ENCODE assay signal across 1 cellular context in the genomic region with DNA sequence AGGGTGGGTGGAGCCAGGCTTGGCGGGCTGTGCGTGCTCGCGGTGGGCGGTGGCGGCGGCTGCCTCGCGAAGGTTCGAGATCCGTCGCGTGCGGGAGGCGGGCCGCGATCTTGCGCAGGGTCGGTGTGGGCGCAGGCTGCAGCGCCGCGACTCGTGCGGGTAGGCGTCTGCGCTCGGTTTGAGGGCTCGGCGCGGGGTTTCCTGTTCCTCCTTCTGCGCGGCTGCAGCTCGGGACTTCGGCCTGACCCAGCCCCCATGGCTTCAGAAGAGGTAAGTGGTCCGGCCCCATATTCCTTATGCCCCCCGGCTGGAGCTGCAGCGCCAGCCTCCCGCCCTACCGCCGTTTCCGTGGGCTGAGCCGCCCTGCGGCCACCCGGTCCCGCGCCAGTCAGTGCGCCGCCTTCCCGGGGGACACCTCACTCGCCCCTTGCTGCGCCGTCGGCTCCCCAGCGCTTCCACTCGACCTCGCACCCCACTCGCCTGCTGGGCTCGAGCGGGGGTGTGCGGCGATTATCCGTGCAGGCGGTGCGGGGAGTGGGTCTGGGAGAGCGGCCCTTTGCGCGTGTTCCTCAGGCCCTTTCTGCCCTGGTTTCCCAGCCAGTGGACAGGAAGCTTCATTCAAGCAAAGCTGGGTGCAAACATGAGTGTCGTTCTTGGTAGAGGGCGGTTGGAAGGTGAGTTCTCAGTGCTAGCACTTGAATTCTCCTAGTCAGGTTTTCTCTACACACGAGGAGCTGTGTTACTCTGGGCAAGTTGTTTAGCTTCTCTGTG.
A peak's percentile ranks its signal among the peaks of the same experiment; 100 is the strongest.
TF ChIP-seq lines count a peak whose summit lies in the region.

A gene with protein sequence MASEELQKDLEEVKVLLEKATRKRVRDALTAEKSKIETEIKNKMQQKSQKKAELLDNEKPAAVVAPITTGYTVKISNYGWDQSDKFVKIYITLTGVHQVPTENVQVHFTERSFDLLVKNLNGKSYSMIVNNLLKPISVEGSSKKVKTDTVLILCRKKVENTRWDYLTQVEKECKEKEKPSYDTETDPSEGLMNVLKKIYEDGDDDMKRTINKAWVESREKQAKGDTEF (plus strand): TSS at position 22 of the 771 bp plus-strand sequence. CDS start 234 bp downstream, at position 256.

TF ChIP-seq in K562, 482 proteins besides CTCF, POLR2A, EP300 and RAD21 (continued from another document):
- TF ChIP-seq, protein P1, sequence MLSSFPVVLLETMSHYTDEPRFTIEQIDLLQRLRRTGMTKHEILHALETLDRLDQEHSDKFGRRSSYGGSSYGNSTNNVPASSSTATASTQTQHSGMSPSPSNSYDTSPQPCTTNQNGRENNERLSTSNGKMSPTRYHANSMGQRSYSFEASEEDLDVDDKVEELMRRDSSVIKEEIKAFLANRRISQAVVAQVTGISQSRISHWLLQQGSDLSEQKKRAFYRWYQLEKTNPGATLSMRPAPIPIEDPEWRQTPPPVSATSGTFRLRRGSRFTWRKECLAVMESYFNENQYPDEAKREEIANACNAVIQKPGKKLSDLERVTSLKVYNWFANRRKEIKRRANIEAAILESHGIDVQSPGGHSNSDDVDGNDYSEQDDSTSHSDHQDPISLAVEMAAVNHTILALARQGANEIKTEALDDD (IDR thresholded peaks at IDR 0.05) = no peak
- TF ChIP-seq NCOA1 (IDR thresholded peaks at IDR 0.05; ENCODE audit: low read depth) = no peak
- TF ChIP-seq FOXJ2 (tag; IDR thresholded peaks at IDR 0.05) = no peak
- TF ChIP-seq MYNN (IDR thresholded peaks at IDR 0.05) = no peak
- no peak for TF ChIP-seq MYNN (CRISPR knock-in tag; IDR thresholded peaks at IDR 0.05)
- TF ChIP-seq ZNF586 (CRISPR knock-in tag; conservative IDR thresholded peaks at IDR 0.05) = no peak
- no peak for TF ChIP-seq ZNF316 (IDR thresholded peaks at IDR 0.05)
- no peak for TF ChIP-seq NEUROD1 (IDR thresholded peaks at IDR 0.05; ENCODE audit: borderline replicate concordance, low read depth, low read length, partially characterized antibody)
- TF ChIP-seq SRSF3 (IDR thresholded peaks at IDR 0.05; ENCODE audit: insufficient read depth, low read length) = 0 out of 2 replicates have a peak, but pooled peaks have one; percentile 66
- no peak for TF ChIP-seq ELF2 (CRISPR knock-in tag; IDR thresholded peaks at IDR 0.05)
- TF ChIP-seq NFATC3 (IDR thresholded peaks at IDR 0.05) = no peak
- TF ChIP-seq SMAD3 (CRISPR knock-in tag; conservative IDR thresholded peaks at IDR 0.05) = no peak
- TF ChIP-seq, protein P2, sequence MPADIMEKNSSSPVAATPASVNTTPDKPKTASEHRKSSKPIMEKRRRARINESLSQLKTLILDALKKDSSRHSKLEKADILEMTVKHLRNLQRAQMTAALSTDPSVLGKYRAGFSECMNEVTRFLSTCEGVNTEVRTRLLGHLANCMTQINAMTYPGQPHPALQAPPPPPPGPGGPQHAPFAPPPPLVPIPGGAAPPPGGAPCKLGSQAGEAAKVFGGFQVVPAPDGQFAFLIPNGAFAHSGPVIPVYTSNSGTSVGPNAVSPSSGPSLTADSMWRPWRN (IDR thresholded peaks at IDR 0.05; ENCODE audit: low read depth) = peak; percentile 86
- TF ChIP-seq C11orf30 (IDR thresholded peaks at IDR 0.05; ENCODE audit: low read depth) = no peak
- TF ChIP-seq CHD2 (IDR thresholded peaks at IDR 0.05; ENCODE audit: low read depth, low read length) = peak; percentile 77
- no peak for TF ChIP-seq RBM39 (optimal IDR thresholded peaks at IDR 0.05; ENCODE audit: low read depth, low read length)
- TF ChIP-seq TRIM28 (IDR thresholded peaks at IDR 0.05) = no peak
- TF ChIP-seq SMARCA5 (IDR thresholded peaks at IDR 0.05) = peak; percentile 13; the same call in 1 of the 2 replicates
- TF ChIP-seq BMI1 (IDR thresholded peaks at IDR 0.05; ENCODE audit: low read length) = no peak
- no peak for TF ChIP-seq MEIS2 (IDR thresholded peaks at IDR 0.05; ENCODE audit: partially characterized antibody)
- no peak for TF ChIP-seq ARNT (IDR thresholded peaks at IDR 0.05)
- no peak for TF ChIP-seq ZNF696 (CRISPR knock-in tag; conservative IDR thresholded peaks at IDR 0.05)
- TF ChIP-seq, protein P3, sequence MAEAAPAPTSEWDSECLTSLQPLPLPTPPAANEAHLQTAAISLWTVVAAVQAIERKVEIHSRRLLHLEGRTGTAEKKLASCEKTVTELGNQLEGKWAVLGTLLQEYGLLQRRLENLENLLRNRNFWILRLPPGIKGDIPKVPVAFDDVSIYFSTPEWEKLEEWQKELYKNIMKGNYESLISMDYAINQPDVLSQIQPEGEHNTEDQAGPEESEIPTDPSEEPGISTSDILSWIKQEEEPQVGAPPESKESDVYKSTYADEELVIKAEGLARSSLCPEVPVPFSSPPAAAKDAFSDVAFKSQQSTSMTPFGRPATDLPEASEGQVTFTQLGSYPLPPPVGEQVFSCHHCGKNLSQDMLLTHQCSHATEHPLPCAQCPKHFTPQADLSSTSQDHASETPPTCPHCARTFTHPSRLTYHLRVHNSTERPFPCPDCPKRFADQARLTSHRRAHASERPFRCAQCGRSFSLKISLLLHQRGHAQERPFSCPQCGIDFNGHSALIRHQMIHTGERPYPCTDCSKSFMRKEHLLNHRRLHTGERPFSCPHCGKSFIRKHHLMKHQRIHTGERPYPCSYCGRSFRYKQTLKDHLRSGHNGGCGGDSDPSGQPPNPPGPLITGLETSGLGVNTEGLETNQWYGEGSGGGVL (CRISPR knock-in tag; IDR thresholded peaks at IDR 0.05) = no peak
- 0 out of 2 replicates have a peak, but pooled peaks have one; percentile 8 for TF ChIP-seq ZSCAN32 (CRISPR knock-in tag; IDR thresholded peaks at IDR 0.05)
- TF ChIP-seq ADNP (tag; IDR thresholded peaks at IDR 0.05) = no peak; the same call in 1 of the 2 replicates
- peak; percentile 86 for TF ChIP-seq CCNT2 (IDR thresholded peaks at IDR 0.05; ENCODE audit: borderline replicate concordance, extremely low read depth, insufficient read length, low read depth, low read length)
- TF ChIP-seq, protein P4, sequence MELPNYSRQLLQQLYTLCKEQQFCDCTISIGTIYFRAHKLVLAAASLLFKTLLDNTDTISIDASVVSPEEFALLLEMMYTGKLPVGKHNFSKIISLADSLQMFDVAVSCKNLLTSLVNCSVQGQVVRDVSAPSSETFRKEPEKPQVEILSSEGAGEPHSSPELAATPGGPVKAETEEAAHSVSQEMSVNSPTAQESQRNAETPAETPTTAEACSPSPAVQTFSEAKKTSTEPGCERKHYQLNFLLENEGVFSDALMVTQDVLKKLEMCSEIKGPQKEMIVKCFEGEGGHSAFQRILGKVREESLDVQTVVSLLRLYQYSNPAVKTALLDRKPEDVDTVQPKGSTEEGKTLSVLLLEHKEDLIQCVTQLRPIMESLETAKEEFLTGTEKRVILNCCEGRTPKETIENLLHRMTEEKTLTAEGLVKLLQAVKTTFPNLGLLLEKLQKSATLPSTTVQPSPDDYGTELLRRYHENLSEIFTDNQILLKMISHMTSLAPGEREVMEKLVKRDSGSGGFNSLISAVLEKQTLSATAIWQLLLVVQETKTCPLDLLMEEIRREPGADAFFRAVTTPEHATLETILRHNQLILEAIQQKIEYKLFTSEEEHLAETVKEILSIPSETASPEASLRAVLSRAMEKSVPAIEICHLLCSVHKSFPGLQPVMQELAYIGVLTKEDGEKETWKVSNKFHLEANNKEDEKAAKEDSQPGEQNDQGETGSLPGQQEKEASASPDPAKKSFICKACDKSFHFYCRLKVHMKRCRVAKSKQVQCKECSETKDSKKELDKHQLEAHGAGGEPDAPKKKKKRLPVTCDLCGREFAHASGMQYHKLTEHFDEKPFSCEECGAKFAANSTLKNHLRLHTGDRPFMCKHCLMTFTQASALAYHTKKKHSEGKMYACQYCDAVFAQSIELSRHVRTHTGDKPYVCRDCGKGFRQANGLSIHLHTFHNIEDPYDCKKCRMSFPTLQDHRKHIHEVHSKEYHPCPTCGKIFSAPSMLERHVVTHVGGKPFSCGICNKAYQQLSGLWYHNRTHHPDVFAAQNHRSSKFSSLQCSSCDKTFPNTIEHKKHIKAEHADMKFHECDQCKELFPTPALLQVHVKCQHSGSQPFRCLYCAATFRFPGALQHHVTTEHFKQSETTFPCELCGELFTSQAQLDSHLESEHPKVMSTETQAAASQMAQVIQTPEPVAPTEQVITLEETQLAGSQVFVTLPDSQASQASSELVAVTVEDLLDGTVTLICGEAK (IDR thresholded peaks at IDR 0.05) = 0 out of 2 replicates have a peak, but pooled peaks have one; percentile 40
- TF ChIP-seq, protein P4 (CRISPR knock-in tag; IDR thresholded peaks at IDR 0.05) = no peak
- TF ChIP-seq SMAD1 (IDR thresholded peaks at IDR 0.05; ENCODE audit: low read depth, low read length, partially characterized antibody) = no peak
- no peak for TF ChIP-seq HDAC3 (IDR thresholded peaks at IDR 0.05; ENCODE audit: borderline replicate concordance, partially characterized antibody)
- TF ChIP-seq, protein P5, sequence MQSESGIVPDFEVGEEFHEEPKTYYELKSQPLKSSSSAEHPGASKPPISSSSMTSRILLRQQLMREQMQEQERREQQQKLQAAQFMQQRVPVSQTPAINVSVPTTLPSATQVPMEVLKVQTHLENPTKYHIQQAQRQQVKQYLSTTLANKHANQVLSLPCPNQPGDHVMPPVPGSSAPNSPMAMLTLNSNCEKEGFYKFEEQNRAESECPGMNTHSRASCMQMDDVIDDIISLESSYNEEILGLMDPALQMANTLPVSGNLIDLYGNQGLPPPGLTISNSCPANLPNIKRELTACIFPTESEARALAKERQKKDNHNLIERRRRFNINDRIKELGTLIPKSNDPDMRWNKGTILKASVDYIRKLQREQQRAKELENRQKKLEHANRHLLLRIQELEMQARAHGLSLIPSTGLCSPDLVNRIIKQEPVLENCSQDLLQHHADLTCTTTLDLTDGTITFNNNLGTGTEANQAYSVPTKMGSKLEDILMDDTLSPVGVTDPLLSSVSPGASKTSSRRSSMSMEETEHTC (IDR thresholded peaks at IDR 0.05) = no peak; the same call in 1 of the 2 replicates
TF ChIP-seq in K562: peak in this region for 117.
